ENCODE assay signal across 23 cellular contexts in genomic region chr3:112346491-112347122, GRCh38. TPM values are rescaled to one million over a fixed set of nuclear protein-coding genes. Genes with fewer than 3 reads are reported as not detected.
"Had no signal": no experiment of that assay in that cellular context is flagged by ENCODE, and none has a peak within 500 bp of the region (broad histone marks: within the 10 kb centered on the region; RNA-seq: fewer than 3 reads in every experiment).

No MANE protein-coding gene starts in this region.

- H3K36me3 Mint-ChIP-seq: natural killer cell treated with Interleukin-12 subunit alpha and Interleukin-12 subunit beta and Interleukin-15 and Interleukin-18, amount 100 ng/mL, for 72 hours had no signal

- H3K27ac Mint-ChIP-seq: immature natural killer cell; natural killer cell treated with Interleukin-12 subunit alpha and Interleukin-12 subunit beta and Interleukin-15 and Interleukin-18, amount 100 ng/mL, for 72 hours had no signal

- ATAC-seq: body of pancreas; foreskin keratinocyte; natural killer cell treated with Interleukin-12 subunit alpha and Interleukin-12 subunit beta and Interleukin-15 and Interleukin-18, amount 100 ng/mL, for 72 hours; right cardiac atrium had no signal

- DNase-seq: activated CD4-positive, alpha-beta T cell treated with anti-CD3 and anti-CD28 coated beads for 48 hours; activated gamma-delta T cell treated with Interleukin-2 at 50 U/mL for 16 hours; activated T-cell treated with anti-CD3 and anti-CD28 coated beads for 4 hours; amniotic stem cell; body of pancreas; central memory CD4-positive, alpha-beta T cell; cortex of kidney; effector CD4-positive, alpha-beta T cell; foreskin keratinocyte; head of caudate nucleus; immature natural killer cell; mesenchymal stem cell; nucleus accumbens; right cardiac atrium; stimulated activated CD4-positive, alpha-beta T cell treated with anti-CD3 and anti-CD28 coated beads, Interleukin-15, amount 100 ng/mL, for 24 hours; stimulated activated CD4-positive, alpha-beta T cell treated with anti-CD3 and anti-CD28 coated beads, Interleukin-4, amount 100 ng/mL, for 1 hour; stimulated activated naive CD4-positive, alpha-beta T cell; transverse colon had no signal

- H3K4me1 Mint-ChIP-seq: immature natural killer cell had no signal

- H3K4me3 Mint-ChIP-seq: immature natural killer cell; natural killer cell treated with Interleukin-12 subunit alpha and Interleukin-12 subunit beta and Interleukin-15 and Interleukin-18, amount 100 ng/mL, for 72 hours had no signal

- H3K9me3 Mint-ChIP-seq: natural killer cell treated with Interleukin-12 subunit alpha and Interleukin-12 subunit beta and Interleukin-15 and Interleukin-18, amount 100 ng/mL, for 72 hours had no signal

RNA-seq across cellular contexts. Expression of gene SLC9C1, which starts 52.6 kb away (rescaled TPM):
- total RNA-seq: activated CD8-positive, alpha-beta memory T cell treated with anti-CD3 and anti-CD28 coated beads for 36 hours; body of pancreas; foreskin keratinocyte; natural killer cell treated with Interleukin-12 subunit alpha and Interleukin-12 subunit beta and Interleukin-15 and Interleukin-18, amount 100 ng/mL, for 72 hours; T-helper 1 cell treated with Interleukin-12 subunit alpha and Interleukin-12 subunit beta and Interleukin-4 antibody, amounts not matched to agents 30 ng/mL and 1 ng/mL, for 36 hours; transverse colon; vagina had no signal
- polyA plus RNA-seq: foreskin keratinocyte, immature natural killer cell, liver had no signal
